In the genomic region with DNA sequence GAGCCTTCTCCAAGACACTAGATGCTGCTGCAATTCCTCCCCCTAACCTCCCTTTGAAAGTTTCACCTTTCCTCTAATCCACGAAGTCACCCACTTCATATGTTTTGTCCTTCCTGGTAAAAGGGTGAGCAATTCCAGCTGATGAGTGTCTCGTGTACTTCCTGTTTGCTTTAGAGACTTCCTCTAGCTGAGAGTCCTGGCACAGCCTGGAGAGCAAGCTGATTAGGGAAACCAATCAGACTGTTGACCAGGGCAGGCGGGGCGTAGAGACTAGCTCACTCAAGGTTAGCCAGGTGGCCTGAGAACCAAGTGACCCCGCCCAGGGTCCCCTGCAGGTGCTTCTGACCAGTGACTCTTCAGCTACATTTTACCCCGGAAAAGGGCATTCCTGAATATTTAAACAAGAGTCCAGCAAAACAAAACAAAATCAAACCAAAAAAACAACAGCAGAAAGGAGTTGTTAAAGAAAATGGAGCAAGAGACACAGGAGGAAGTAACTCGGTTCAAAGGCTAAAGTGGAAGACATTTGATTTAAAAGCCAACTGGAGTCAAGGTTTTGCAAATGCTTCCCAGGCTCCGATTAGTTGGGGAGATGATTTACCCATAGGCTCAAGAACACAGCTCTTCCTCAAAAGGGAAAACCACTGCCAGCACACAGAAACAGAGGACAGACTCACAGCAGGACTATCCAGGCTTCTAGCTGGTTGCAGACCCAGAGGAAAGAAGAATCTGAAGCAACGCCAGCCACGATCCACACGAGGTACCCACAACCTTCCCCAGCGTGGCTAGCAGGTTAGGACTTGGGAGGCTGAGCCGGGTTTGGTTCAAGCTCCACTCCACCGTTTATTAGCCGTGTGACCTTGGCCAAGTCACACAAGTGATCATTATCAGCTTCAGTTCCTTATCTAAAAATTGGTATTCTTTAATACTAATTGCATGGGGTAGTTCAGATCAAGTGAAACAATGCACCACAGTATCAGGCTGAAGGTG, we compare ENCODE assay signal across 8 cellular contexts. TPM values are rescaled to one million over a fixed set of nuclear protein-coding genes. Genes with fewer than 3 reads are reported as not detected.
DNase-seq lines count a peak whose midpoint lies in the region; ATAC-seq and TF ChIP-seq lines count a peak whose summit lies in the region.

No MANE protein-coding gene starts in this region.

- H3K4me1 ChIP-seq in RWPE2 (ENCODE audit: insufficient read depth, poor library complexity, severe bottlenecking): peaks cover 35% of the 10 kb centered on the region
- peaks cover 3 to 19% of the 10 kb centered on the region in 2 donors for H3K4me1 ChIP-seq in esophagus (ENCODE audit: control insufficient read depth in 2 of 2, insufficient read depth in 2 of 2, low read length in 1 of 2)

- TF ChIP-seq CTCF in RWPE2 (IDR thresholded peaks at IDR 0.05; ENCODE audit: poor library complexity, severe bottlenecking) (no peak), nephron progenitor cell (IDR thresholded peaks at IDR 0.05) (no peak)

- H3K4me3 Mint-ChIP-seq in T-helper 2 cell treated with Interferon-gamma antibody and Interleukin-4, amounts not matched to agents 5 μg/mL and 100 μg/mL, for 36 hours: no peak overlapping the region
- H3K4me3 Mint-ChIP-seq in nephron progenitor cell: no peak overlapping the region

- H3K27me3 Mint-ChIP-seq in T-helper 2 cell treated with Interferon-gamma antibody and Interleukin-4, amounts not matched to agents 5 μg/mL and 100 μg/mL, for 36 hours (ENCODE audit: low read depth): no peaks in the 10 kb centered on the region
- H3K27me3 Mint-ChIP-seq in nephron progenitor cell (ENCODE audit: low read depth, poor library complexity): no peaks in the 10 kb centered on the region

- DNase-seq in T-helper 2 cell treated with Interferon-gamma antibody and Interleukin-4, amounts not matched to agents 5 μg/mL and 100 μg/mL, for 36 hours (ENCODE audit: low spot score): no peak
- DNase-seq in T-helper 2 cell: no peak
- DNase-seq in RWPE2 (ENCODE audit: low spot score): no peak
- DNase-seq in nephron progenitor cell: no peak
- no peak for DNase-seq in mesenteric fat pad (ENCODE audit: low spot score)
- DNase-seq in NCI-H526 (lab: John Stamatoyannopoulos, UW): no peak

- H3K4me3 ChIP-seq in RWPE2 (ENCODE audit: severe bottlenecking) (no peak overlapping the region), esophagus (ENCODE audit: low read depth in 1 of 2, low read length in 2 of 2) (no peak overlapping the region)

- 50 to 64% methylated on average over 15 of the region's 15 CpGs for WGBS in esophagus, 2 donors

- H3K27ac ChIP-seq in RWPE2 (ENCODE audit: poor library complexity, severe bottlenecking): peak overlapping the region; percentile 75
- peak overlapping the region; percentile 61 to 82 for H3K27ac ChIP-seq in esophagus (ENCODE audit: low read depth in 2 of 2, low read length in 1 of 2)

- no peaks in the 10 kb centered on the region for H3K9me3 Mint-ChIP-seq in T-helper 2 cell treated with Interferon-gamma antibody and Interleukin-4, amounts not matched to agents 5 μg/mL and 100 μg/mL, for 36 hours
- no peaks in the 10 kb centered on the region for H3K9me3 Mint-ChIP-seq in nephron progenitor cell

- H3K4me1 Mint-ChIP-seq in T-helper 2 cell treated with Interferon-gamma antibody and Interleukin-4, amounts not matched to agents 5 μg/mL and 100 μg/mL, for 36 hours (ENCODE audit: low read depth): peaks cover 24% of the 10 kb centered on the region
- H3K4me1 Mint-ChIP-seq in nephron progenitor cell: peaks cover 46% of the 10 kb centered on the region

- H3K36me3 ChIP-seq in RWPE2 (ENCODE audit: low read depth) (peaks cover 29% of the 10 kb centered on the region), esophagus (ENCODE audit: control insufficient read depth in 2 of 2, insufficient read depth in 2 of 2, low read length in 1 of 2) (no peaks in the 10 kb centered on the region)

- H3K36me3 Mint-ChIP-seq in T-helper 2 cell treated with Interferon-gamma antibody and Interleukin-4, amounts not matched to agents 5 μg/mL and 100 μg/mL, for 36 hours (ENCODE audit: low read depth): peaks cover 16% of the 10 kb centered on the region
- H3K36me3 Mint-ChIP-seq in nephron progenitor cell (ENCODE audit: low read depth): peaks cover 7% of the 10 kb centered on the region

- H3K9me3 ChIP-seq in RWPE2 (ENCODE audit: severe bottlenecking): no peaks in the 10 kb centered on the region
- no peaks in the 10 kb centered on the region for H3K9me3 ChIP-seq in esophagus (ENCODE audit: control insufficient read depth in 2 of 2, insufficient read depth in 1 of 2, low read depth in 1 of 2, low read length in 1 of 2)

- ATAC-seq in RWPE2 (ENCODE audit: low read depth): peak; percentile 95
- ATAC-seq in GM21381 (IDR thresholded peaks at IDR 0.05; ENCODE audit: unreplicated experiment): no peak

- peak overlapping the region; percentile 5 for H3K27ac Mint-ChIP-seq in T-helper 2 cell treated with Interferon-gamma antibody and Interleukin-4, amounts not matched to agents 5 μg/mL and 100 μg/mL, for 36 hours
- peak overlapping the region; percentile 71 for H3K27ac Mint-ChIP-seq in nephron progenitor cell

- H3K27me3 ChIP-seq in RWPE2 (ENCODE audit: insufficient read depth, poor library complexity, severe bottlenecking) (no peaks in the 10 kb centered on the region), esophagus (ENCODE audit: control insufficient read depth in 1 of 2, insufficient read depth in 2 of 2, low read length in 2 of 2) (no peaks in the 10 kb centered on the region)

RNA-seq across cellular contexts. Expression of gene HSPB9, which starts 13.4 kb away (rescaled TPM):
- polyA plus RNA-seq in esophagus: under 1 TPM; 0.04 TPM
- total RNA-seq in mesenteric fat pad: not detected

RNA-seq across cellular contexts. Expression of gene KAT2A, which starts 14.8 kb away (rescaled TPM):
- 10 to 100 TPM; 34.2 to 86.6 TPM for polyA plus RNA-seq in esophagus
- total RNA-seq in mesenteric fat pad: 36.2 TPM

RNA-seq across cellular contexts. Expression of gene RAB5C, which starts 18.8 kb away (rescaled TPM):
- polyA plus RNA-seq in esophagus: 10 to 100 TPM; 61.8 to 93.4 TPM
- 180 TPM for total RNA-seq in mesenteric fat pad

RNA-seq across cellular contexts. Expression of gene DHX58, which starts 23.4 kb away (rescaled TPM):
- polyA plus RNA-seq in esophagus: 10 to 100 TPM in 1 of 2 donors, 1 to 10 TPM in 1; 8.3 to 17.8 TPM
- 13.2 TPM for total RNA-seq in mesenteric fat pad

RNA-seq across cellular contexts. Expression of gene ZNF385C, which starts 37.7 kb away (rescaled TPM):
- polyA plus RNA-seq in esophagus: under 1 TPM; 0.12 to 0.24 TPM
- total RNA-seq in mesenteric fat pad: not detected
